ENCODE assay signal across 8 cellular contexts in genomic region chr9:124660341-124660801, GRCh38.
DNase-seq lines count a peak whose midpoint lies in the region; ATAC-seq and TF ChIP-seq lines count a peak whose summit lies in the region.

No MANE protein-coding gene starts in this region.

- H3K27ac ChIP-seq in endodermal cell (ENCODE audit: low read depth, low read length), result peak overlapping the region; percentile 100

- H3K4me1 ChIP-seq in endodermal cell (ENCODE audit: control insufficient read depth, insufficient read depth, low read length), result peaks cover 9% of the 10 kb centered on the region

- H3K27me3 ChIP-seq in endodermal cell (ENCODE audit: control insufficient read depth, insufficient read depth, low read length, poor library complexity, severe bottlenecking), result no peaks in the 10 kb centered on the region

- H3K36me3 ChIP-seq in endodermal cell (ENCODE audit: control insufficient read depth, insufficient read depth, low read length), result peaks cover 5% of the 10 kb centered on the region

- H3K9me3 ChIP-seq in endodermal cell (ENCODE audit: control insufficient read depth, low read length), result no peaks in the 10 kb centered on the region

- H3K4me1 Mint-ChIP-seq in endodermal cell, result peaks cover 32% of the 10 kb centered on the region

- peak overlapping the region; percentile 99 for H3K27ac Mint-ChIP-seq in endodermal cell

- peak overlapping the region; percentile 67 for H3K4me3 Mint-ChIP-seq in endodermal cell

- H3K4me3 ChIP-seq in endodermal cell (ENCODE audit: low read length), result peak overlapping the region; percentile 76

- TF ChIP-seq CTCF in endodermal cell (conservative IDR thresholded peaks at IDR 0.05), result no peak

- no peaks in the 10 kb centered on the region for H3K27me3 Mint-ChIP-seq in endodermal cell (ENCODE audit: insufficient read depth)

- 10 to 46% methylated on average over 9 to 11 of the region's 11 CpGs for WGBS in endodermal cell (ENCODE audit: insufficient coverage in 1 of 2, insufficient read length in 1 of 2), 2 experiments

- H3K9ac ChIP-seq in endodermal cell (ENCODE audit: extremely low read depth, low read length, poor library complexity, severe bottlenecking), result peak overlapping the region; percentile 73

- ATAC-seq in GM19328 (IDR thresholded peaks at IDR 0.05; ENCODE audit: unreplicated experiment) (no peak), HG03469 (IDR thresholded peaks at IDR 0.05; ENCODE audit: unreplicated experiment) (no peak)

- peak; percentile 77 for DNase-seq in EH (ENCODE audit: low read depth)
- DNase-seq in LHCN-M2 (ENCODE audit: low read depth), result peak; percentile 82
- peak; percentile 31 to 73 for DNase-seq in SW 1271 (lab: John Stamatoyannopoulos, UW)
- DNase-seq in endodermal cell, result peak; percentile 66
- peak; percentile 57 for DNase-seq in myocyte (ENCODE audit: low read depth)
- no peak for DNase-seq in stimulated activated CD4-positive, alpha-beta T cell treated with anti-CD3 and anti-CD28 coated beads, Interleukin-4, amount 100 ng/mL, for 24 hours

- H3K9me3 Mint-ChIP-seq in endodermal cell, result no peaks in the 10 kb centered on the region

- H3K36me3 Mint-ChIP-seq in endodermal cell (ENCODE audit: low read depth), result no peaks in the 10 kb centered on the region
